In the genomic region with DNA sequence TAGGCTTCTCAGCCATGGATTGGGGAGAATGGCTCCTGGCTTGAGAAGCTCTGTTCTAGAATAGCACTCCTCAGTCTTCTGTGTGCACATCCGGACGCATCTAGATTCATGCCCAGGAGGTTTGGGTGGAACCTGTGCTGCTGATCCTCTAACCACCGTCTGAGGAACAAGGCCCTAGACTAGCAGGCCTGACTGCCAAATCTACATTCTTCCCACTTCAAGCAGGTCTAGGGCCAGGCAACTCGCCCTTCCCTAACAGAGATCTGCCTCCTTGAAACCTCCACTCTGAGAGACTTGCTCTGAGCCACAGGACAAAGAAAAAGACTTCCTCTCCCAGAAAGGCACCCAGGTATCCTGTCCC, we compare ENCODE assay signal across 27 cellular contexts.
"Had no signal": no experiment of that assay in that cellular context is flagged by ENCODE, and none has a peak within 500 bp of the region (broad histone marks: within the 10 kb centered on the region; RNA-seq: fewer than 3 reads in every experiment).

No MANE protein-coding gene starts in this region.

- ATAC-seq: left colon; naive thymus-derived CD4-positive, alpha-beta T cell; sciatic nerve; stimulated activated memory B cell treated with anti-CD40 and anti-IgM and Interleukin-4, amounts not matched to agents 10 μg/mL and 1 μg/mL and 100 μg/mL, for 72 hours; stimulated activated naive CD8-positive, alpha-beta T cell treated with anti-CD3 and anti-CD28 coated beads, Interleukin-15, amount 100 ng/mL, for 72 hours had no signal

- H3K4me3 Mint-ChIP-seq: activated naive CD4-positive, alpha-beta T cell treated with anti-CD3 and anti-CD28 coated beads, Interleukin-2, amount 10 ng/mL, durations not matched to agents 7 days and 5 days; activated naive CD8-positive, alpha-beta T cell treated with anti-CD3 and anti-CD28 coated beads, Interleukin-2, amount 10 ng/mL, durations not matched to agents 7 days and 5 days; brain; immature natural killer cell; naive thymus-derived CD4-positive, alpha-beta T cell; stimulated activated memory B cell treated with anti-CD40 and anti-IgM and Interleukin-4, amounts not matched to agents 10 μg/mL and 1 μg/mL and 100 μg/mL, for 72 hours; stimulated activated naive CD8-positive, alpha-beta T cell treated with anti-CD3 and anti-CD28 coated beads, Interleukin-15, amount 100 ng/mL, for 72 hours had no signal

- H3K27me3 Mint-ChIP-seq: activated naive CD4-positive, alpha-beta T cell treated with anti-CD3 and anti-CD28 coated beads, Interleukin-2, amount 10 ng/mL, durations not matched to agents 7 days and 5 days; activated naive CD8-positive, alpha-beta T cell treated with anti-CD3 and anti-CD28 coated beads, Interleukin-2, amount 10 ng/mL, durations not matched to agents 7 days and 5 days; brain; stimulated activated memory B cell treated with anti-CD40 and anti-IgM and Interleukin-4, amounts not matched to agents 10 μg/mL and 1 μg/mL and 100 μg/mL, for 72 hours; stimulated activated naive CD8-positive, alpha-beta T cell treated with anti-CD3 and anti-CD28 coated beads, Interleukin-15, amount 100 ng/mL, for 72 hours had no signal

- H3K9me3 ChIP-seq: ascending aorta, ovary, suprapubic skin, tibial nerve had no signal

- H3K36me3 Mint-ChIP-seq: activated naive CD4-positive, alpha-beta T cell treated with anti-CD3 and anti-CD28 coated beads, Interleukin-2, amount 10 ng/mL, durations not matched to agents 7 days and 5 days; activated naive CD8-positive, alpha-beta T cell treated with anti-CD3 and anti-CD28 coated beads, Interleukin-2, amount 10 ng/mL, durations not matched to agents 7 days and 5 days; brain; immature natural killer cell; naive thymus-derived CD4-positive, alpha-beta T cell; stimulated activated memory B cell treated with anti-CD40 and anti-IgM and Interleukin-4, amounts not matched to agents 10 μg/mL and 1 μg/mL and 100 μg/mL, for 72 hours had no signal

- H3K36me3 ChIP-seq: ascending aorta, cardiac muscle cell, ovary, suprapubic skin, tibial nerve had no signal

- H3K27me3 ChIP-seq: ascending aorta, cardiac muscle cell, ovary, suprapubic skin, tibial nerve had no signal

- H3K27ac Mint-ChIP-seq: activated naive CD4-positive, alpha-beta T cell treated with anti-CD3 and anti-CD28 coated beads, Interleukin-2, amount 10 ng/mL, durations not matched to agents 7 days and 5 days; activated naive CD8-positive, alpha-beta T cell treated with anti-CD3 and anti-CD28 coated beads, Interleukin-2, amount 10 ng/mL, durations not matched to agents 7 days and 5 days; immature natural killer cell; naive thymus-derived CD4-positive, alpha-beta T cell; progenitor cell of endocrine pancreas; stimulated activated memory B cell treated with anti-CD40 and anti-IgM and Interleukin-4, amounts not matched to agents 10 μg/mL and 1 μg/mL and 100 μg/mL, for 72 hours had no signal

- H3K9me3 Mint-ChIP-seq: activated naive CD4-positive, alpha-beta T cell treated with anti-CD3 and anti-CD28 coated beads, Interleukin-2, amount 10 ng/mL, durations not matched to agents 7 days and 5 days; activated naive CD8-positive, alpha-beta T cell treated with anti-CD3 and anti-CD28 coated beads, Interleukin-2, amount 10 ng/mL, durations not matched to agents 7 days and 5 days; immature natural killer cell; naive thymus-derived CD4-positive, alpha-beta T cell; stimulated activated memory B cell treated with anti-CD40 and anti-IgM and Interleukin-4, amounts not matched to agents 10 μg/mL and 1 μg/mL and 100 μg/mL, for 72 hours; stimulated activated naive CD8-positive, alpha-beta T cell treated with anti-CD3 and anti-CD28 coated beads, Interleukin-15, amount 100 ng/mL, for 72 hours had no signal

- DNase-seq: activated CD4-positive, alpha-beta T cell treated with anti-CD3 and anti-CD28 coated beads for 48 hours; activated CD4-positive, alpha-beta T cell treated with anti-CD3 and anti-CD28 coated beads, Interleukin-2, amount 50 U/mL, for 48 hours; activated CD8-positive, alpha-beta memory T cell treated with anti-CD3 and anti-CD28 coated beads for 24 hours; activated effector memory CD4-positive, alpha-beta T cell treated with Interleukin-2 at 50 U/mL for 16 hours; activated naive CD4-positive, alpha-beta T cell treated with anti-CD3 and anti-CD28 coated beads, Interleukin-2, amount 10 ng/mL, durations not matched to agents 7 days and 5 days; activated naive CD8-positive, alpha-beta T cell treated with anti-CD3 and anti-CD28 coated beads, Interleukin-2, amount 10 ng/mL, durations not matched to agents 7 days and 5 days; head of caudate nucleus; immature natural killer cell; kidney; left colon; midbrain; naive thymus-derived CD4-positive, alpha-beta T cell; ovary; retina; small intestine; stimulated activated CD4-positive, alpha-beta T cell treated with anti-CD3 and anti-CD28 coated beads, Interleukin-4, amount 100 ng/mL, for 24 hours; stimulated activated naive CD8-positive, alpha-beta T cell treated with anti-CD3 and anti-CD28 coated beads, Interleukin-15, amount 100 ng/mL, for 72 hours; T-helper 9 cell had no signal

- H3K4me1 Mint-ChIP-seq: activated naive CD4-positive, alpha-beta T cell treated with anti-CD3 and anti-CD28 coated beads, Interleukin-2, amount 10 ng/mL, durations not matched to agents 7 days and 5 days; activated naive CD8-positive, alpha-beta T cell treated with anti-CD3 and anti-CD28 coated beads, Interleukin-2, amount 10 ng/mL, durations not matched to agents 7 days and 5 days; immature natural killer cell; naive thymus-derived CD4-positive, alpha-beta T cell; stimulated activated memory B cell treated with anti-CD40 and anti-IgM and Interleukin-4, amounts not matched to agents 10 μg/mL and 1 μg/mL and 100 μg/mL, for 72 hours; stimulated activated naive CD8-positive, alpha-beta T cell treated with anti-CD3 and anti-CD28 coated beads, Interleukin-15, amount 100 ng/mL, for 72 hours had no signal

- H3K4me3 ChIP-seq: ascending aorta, cardiac muscle cell, ovary, suprapubic skin, tibial nerve had no signal

- H3K27ac ChIP-seq: cardiac muscle cell, ovary, suprapubic skin, tibial nerve, VCaP had no signal

- H3K4me1 ChIP-seq: suprapubic skin, tibial nerve had no signal
